In the genomic region with DNA sequence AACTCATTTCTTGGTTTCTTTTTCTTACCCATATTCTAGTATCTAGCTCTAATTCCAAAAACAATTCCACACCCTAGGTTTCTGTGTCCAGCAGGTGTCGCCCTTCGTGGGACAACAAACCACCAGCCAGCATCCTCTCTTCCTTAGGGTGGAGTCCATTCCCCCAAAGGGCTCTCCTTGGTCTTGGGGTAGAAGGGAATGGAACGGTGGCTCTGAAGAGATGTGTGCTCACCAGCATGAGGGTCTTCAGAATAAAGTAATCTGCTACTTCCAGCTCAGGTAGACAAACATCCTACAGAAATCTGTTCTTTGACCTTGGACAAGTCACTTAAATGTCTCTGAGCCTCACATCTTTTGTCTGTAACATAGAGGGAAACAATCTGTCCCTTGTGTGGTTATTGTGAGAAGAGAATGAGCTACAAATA, we compare ENCODE assay signal across 1 cellular context.
TF ChIP-seq lines count a peak whose summit lies in the region.

No MANE protein-coding gene starts in this region.

TF ChIP-seq in IMR-90, 13 proteins besides CTCF, POLR2A, EP300 and RAD21:
- TF ChIP-seq RCOR1 (IDR thresholded peaks at IDR 0.05; ENCODE audit: insufficient replicate concordance, low read length) = no peak
- TF ChIP-seq, protein P1, sequence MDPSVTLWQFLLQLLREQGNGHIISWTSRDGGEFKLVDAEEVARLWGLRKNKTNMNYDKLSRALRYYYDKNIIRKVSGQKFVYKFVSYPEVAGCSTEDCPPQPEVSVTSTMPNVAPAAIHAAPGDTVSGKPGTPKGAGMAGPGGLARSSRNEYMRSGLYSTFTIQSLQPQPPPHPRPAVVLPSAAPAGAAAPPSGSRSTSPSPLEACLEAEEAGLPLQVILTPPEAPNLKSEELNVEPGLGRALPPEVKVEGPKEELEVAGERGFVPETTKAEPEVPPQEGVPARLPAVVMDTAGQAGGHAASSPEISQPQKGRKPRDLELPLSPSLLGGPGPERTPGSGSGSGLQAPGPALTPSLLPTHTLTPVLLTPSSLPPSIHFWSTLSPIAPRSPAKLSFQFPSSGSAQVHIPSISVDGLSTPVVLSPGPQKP (IDR thresholded peaks at IDR 0.05; ENCODE audit: borderline replicate concordance, low read depth, low read length) = no peak
- TF ChIP-seq NFE2L2 (IDR thresholded peaks at IDR 0.05; ENCODE audit: low read depth, low read length) = no peak
- TF ChIP-seq MAFK (IDR thresholded peaks at IDR 0.05; ENCODE audit: low read depth, low read length) = no peak
- no peak for TF ChIP-seq MAZ (IDR thresholded peaks at IDR 0.05; ENCODE audit: borderline replicate concordance, low read depth, low read length)
- TF ChIP-seq CHD1 (IDR thresholded peaks at IDR 0.05; ENCODE audit: low read depth, low read length) = no peak
- TF ChIP-seq, protein P2, sequence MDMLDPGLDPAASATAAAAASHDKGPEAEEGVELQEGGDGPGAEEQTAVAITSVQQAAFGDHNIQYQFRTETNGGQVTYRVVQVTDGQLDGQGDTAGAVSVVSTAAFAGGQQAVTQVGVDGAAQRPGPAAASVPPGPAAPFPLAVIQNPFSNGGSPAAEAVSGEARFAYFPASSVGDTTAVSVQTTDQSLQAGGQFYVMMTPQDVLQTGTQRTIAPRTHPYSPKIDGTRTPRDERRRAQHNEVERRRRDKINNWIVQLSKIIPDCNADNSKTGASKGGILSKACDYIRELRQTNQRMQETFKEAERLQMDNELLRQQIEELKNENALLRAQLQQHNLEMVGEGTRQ (IDR thresholded peaks at IDR 0.05; ENCODE audit: low read depth, low read length) = no peak
- no peak for TF ChIP-seq FOS (IDR thresholded peaks at IDR 0.05; ENCODE audit: low read depth, low read length)
- no peak for TF ChIP-seq BHLHE40 (IDR thresholded peaks at IDR 0.05; ENCODE audit: low read depth, low read length)
- peak; percentile 88 for TF ChIP-seq SMC3 (IDR thresholded peaks at IDR 0.05; ENCODE audit: low read depth, low read length)
- TF ChIP-seq CEBPB (IDR thresholded peaks at IDR 0.05; ENCODE audit: low read depth, low read length) = no peak
- peak; percentile 35; the same call in 1 of the 2 replicates for TF ChIP-seq RFX5 (IDR thresholded peaks at IDR 0.05; ENCODE audit: low read depth, low read length)
- no peak for TF ChIP-seq MXI1 (IDR thresholded peaks at IDR 0.05; ENCODE audit: borderline replicate concordance, low read depth, low read length)
TF ChIP-seq in IMR-90: peak in this region for 2.
